Comparison of ENCODE assay signal across 8 cellular contexts in genomic region chr1:3649342-3650247, GRCh38. TPM values are rescaled to one million over a fixed set of nuclear protein-coding genes. Genes with fewer than 3 reads are reported as not detected.
DNase-seq lines count a peak whose midpoint lies in the region; ATAC-seq and TF ChIP-seq lines count a peak whose summit lies in the region.

Gene WRAP73, minus strand, starts transcription at chr1:3650103. Its CDS starts 104 bp downstream, at chr1:3649999.

- H4K20me1 ChIP-seq in fibroblast of lung (ENCODE audit: control insufficient read depth, extremely low read depth, insufficient read depth, low read length), result no peaks in the 10 kb centered on the region

- H3K4me3 Mint-ChIP-seq in naive thymus-derived CD4-positive, alpha-beta T cell, result peak within 1 kb of the TSS; percentile 79 to 91 (median 87)
- H3K4me3 Mint-ChIP-seq in stimulated activated memory B cell treated with anti-CD40 and anti-IgM and Interleukin-4, amounts not matched to agents 10 μg/mL and 1 μg/mL and 100 μg/mL, for 72 hours, result peak within 1 kb of the TSS; percentile 79

- H3K4me2 ChIP-seq in fibroblast of lung (ENCODE audit: extremely low read depth, insufficient read depth, low read length), result peak within 1 kb of the TSS; percentile 53

- H3K4me1 Mint-ChIP-seq in naive thymus-derived CD4-positive, alpha-beta T cell, result peaks cover 13 to 37% (median 33%) of the 10 kb centered on the region in 7 donors
- peaks cover 40% of the 10 kb centered on the region for H3K4me1 Mint-ChIP-seq in stimulated activated memory B cell treated with anti-CD40 and anti-IgM and Interleukin-4, amounts not matched to agents 10 μg/mL and 1 μg/mL and 100 μg/mL, for 72 hours

- peaks cover 0 to 18% (median 9%) of the 10 kb centered on the region in 5 donors for H3K36me3 Mint-ChIP-seq in naive thymus-derived CD4-positive, alpha-beta T cell
- peaks cover 8% of the 10 kb centered on the region for H3K36me3 Mint-ChIP-seq in stimulated activated memory B cell treated with anti-CD40 and anti-IgM and Interleukin-4, amounts not matched to agents 10 μg/mL and 1 μg/mL and 100 μg/mL, for 72 hours

- peaks cover 3% of the 10 kb centered on the region for H3K36me3 ChIP-seq in fibroblast of lung (ENCODE audit: control insufficient read depth, insufficient read depth, low read length)
- peaks cover 0 to 27% (median 0%) of the 10 kb centered on the region in 3 experiments for H3K36me3 ChIP-seq in naive thymus-derived CD4-positive, alpha-beta T cell (ENCODE audit: control insufficient read depth in 2 of 3, insufficient read depth in 3 of 3, low read length in 3 of 3)

- H3K27me3 ChIP-seq in fibroblast of lung (ENCODE audit: control insufficient read depth, insufficient read depth, low read length), result peaks cover 34% of the 10 kb centered on the region
- H3K27me3 ChIP-seq in naive thymus-derived CD4-positive, alpha-beta T cell (ENCODE audit: control insufficient read depth in 2 of 2, insufficient read depth in 2 of 2, low read length in 2 of 2), result peaks cover 3 to 20% of the 10 kb centered on the region in 2 donors

- H3K4me3 ChIP-seq in fibroblast of lung (replicated peaks in 1 of 4; ENCODE audit: control extremely low read depth in 1 of 4, insufficient read depth in 1 of 4, low read depth in 3 of 4, low read length in 4 of 4), result peak within 1 kb of the TSS; percentile 74 to 93 (median 78)
- H3K4me3 ChIP-seq in naive thymus-derived CD4-positive, alpha-beta T cell (ENCODE audit: low read length), result peak within 1 kb of the TSS; percentile 63

- H3K27me3 Mint-ChIP-seq in naive thymus-derived CD4-positive, alpha-beta T cell, result peaks cover 16 to 28% (median 28%) of the 10 kb centered on the region in 5 donors
- peaks cover 29% of the 10 kb centered on the region for H3K27me3 Mint-ChIP-seq in stimulated activated memory B cell treated with anti-CD40 and anti-IgM and Interleukin-4, amounts not matched to agents 10 μg/mL and 1 μg/mL and 100 μg/mL, for 72 hours

- no peaks in the 10 kb centered on the region for H3K4me1 ChIP-seq in fibroblast of lung (ENCODE audit: control insufficient read depth, extremely low read depth, insufficient read depth, low read length)
- H3K4me1 ChIP-seq in naive thymus-derived CD4-positive, alpha-beta T cell (ENCODE audit: control insufficient read depth in 2 of 2, insufficient read depth in 2 of 2, low read length in 2 of 2), result peaks cover 11 to 16% of the 10 kb centered on the region in 2 donors

- H2AFZ ChIP-seq in fibroblast of lung (ENCODE audit: low read length), result peak within 1 kb of the TSS; percentile 61

- H3K9ac ChIP-seq in fibroblast of lung (ENCODE audit: insufficient read depth, low read length), result peak within 1 kb of the TSS; percentile 73

- H3K27ac ChIP-seq in fibroblast of lung (ENCODE audit: insufficient read depth, low read length), result no peak within 1 kb of the TSS
- peak within 1 kb of the TSS; percentile 76 for H3K27ac ChIP-seq in naive thymus-derived CD4-positive, alpha-beta T cell (ENCODE audit: low read depth, low read length)

- no peak for TF ChIP-seq RAD21 in Ishikawa (IDR thresholded peaks at IDR 0.05; ENCODE audit: low read depth)

- H3K9me3 ChIP-seq in fibroblast of lung (ENCODE audit: control insufficient read depth, insufficient read depth, low read depth, low read length), result no peaks in the 10 kb centered on the region
- no peaks in the 10 kb centered on the region for H3K9me3 ChIP-seq in naive thymus-derived CD4-positive, alpha-beta T cell (ENCODE audit: control insufficient read depth in 2 of 3, low read length in 3 of 3)

- no peaks in the 10 kb centered on the region for H3K79me2 ChIP-seq in fibroblast of lung (ENCODE audit: control insufficient read depth, insufficient read depth, low read length)

- intact Hi-C loops in naive thymus-derived CD4-positive, alpha-beta T cell (cut with micrococcal nuclease), result loop anchor here (1.0 to 5.0 kb wide), 9 partner anchors 25 to 1259 kb away; partner anchors contain the start of genes CEP104 (in 2 of the 2), DFFB (in 2 of the 2), LRRC47 (in 2 of the 2) and C1orf174 (in 1 of the 2)

- CTCF ChIA-PET in naive thymus-derived CD4-positive, alpha-beta T cell (lab: Charles Lee), result no interaction called here

- DNase-seq in DMS79 treated with DMSO at 0.1 percent for 48 hours (lab: John Stamatoyannopoulos, UW) (peak; percentile 78), RKO (ENCODE audit: low spot score) (peak; percentile 95), activated T-helper 1 cell treated with Interleukin-2 at 50 U/mL for 16 hours (ENCODE audit: low read depth) (peak; percentile 81), fibroblast of lung (ENCODE audit: low read depth in 2 of 2) (peak; percentile 90)
- peak; percentile 76 to 88 (median 85) for DNase-seq in naive thymus-derived CD4-positive, alpha-beta T cell

- no peaks in the 10 kb centered on the region for H3K9me3 Mint-ChIP-seq in naive thymus-derived CD4-positive, alpha-beta T cell
- no peaks in the 10 kb centered on the region for H3K9me3 Mint-ChIP-seq in stimulated activated memory B cell treated with anti-CD40 and anti-IgM and Interleukin-4, amounts not matched to agents 10 μg/mL and 1 μg/mL and 100 μg/mL, for 72 hours

- ATAC-seq in GM21576 (IDR thresholded peaks at IDR 0.05; ENCODE audit: unreplicated experiment), result peak; percentile 61
- peak; percentile 99 for ATAC-seq in naive thymus-derived CD4-positive, alpha-beta T cell
- peak; percentile 95 for ATAC-seq in stimulated activated memory B cell treated with anti-CD40 and anti-IgM and Interleukin-4, amounts not matched to agents 10 μg/mL and 1 μg/mL and 100 μg/mL, for 72 hours

- no peak for TF ChIP-seq EP300 in Ishikawa (IDR thresholded peaks at IDR 0.05; ENCODE audit: borderline replicate concordance)

- peak within 1 kb of the TSS in 8 of 9 donors; percentile 2 to 82 (median 66) for H3K27ac Mint-ChIP-seq in naive thymus-derived CD4-positive, alpha-beta T cell
- peak within 1 kb of the TSS; percentile 71 for H3K27ac Mint-ChIP-seq in stimulated activated memory B cell treated with anti-CD40 and anti-IgM and Interleukin-4, amounts not matched to agents 10 μg/mL and 1 μg/mL and 100 μg/mL, for 72 hours

- POLR2A ChIA-PET in naive thymus-derived CD4-positive, alpha-beta T cell (lab: Charles Lee), result interaction anchor here (0.8 to 1.9 kb wide), 3 partner anchors 20 to 81 kb away, joined by 4 to 10 read pairs (median 5); no protein-coding TSS in a partner anchor

- TF ChIP-seq CTCF in fibroblast of lung (conservative IDR thresholded peaks at IDR 0.05 in 1 of 2, IDR thresholded peaks at IDR 0.05 in 1 of 2; ENCODE audit: low read depth in 1 of 2, low read length in 2 of 2), result peak in 1 of 2 donors; percentile 14

TF ChIP-seq in Ishikawa, 13 proteins besides CTCF, POLR2A, EP300 and RAD21:
- peak; percentile 42; the same call in 1 of the 2 replicates for TF ChIP-seq TAF1 (IDR thresholded peaks at IDR 0.05; ENCODE audit: low read depth)
- peak; percentile 38 for TF ChIP-seq EGR1 (IDR thresholded peaks at IDR 0.05)
- no peak for TF ChIP-seq USF1 (IDR thresholded peaks at IDR 0.05)
- TF ChIP-seq TEAD4 (IDR thresholded peaks at IDR 0.05), result no peak
- TF ChIP-seq NFIC (IDR thresholded peaks at IDR 0.05), result no peak
- no peak for TF ChIP-seq TCF12 (IDR thresholded peaks at IDR 0.05; ENCODE audit: low read depth)
- TF ChIP-seq, protein P1, sequence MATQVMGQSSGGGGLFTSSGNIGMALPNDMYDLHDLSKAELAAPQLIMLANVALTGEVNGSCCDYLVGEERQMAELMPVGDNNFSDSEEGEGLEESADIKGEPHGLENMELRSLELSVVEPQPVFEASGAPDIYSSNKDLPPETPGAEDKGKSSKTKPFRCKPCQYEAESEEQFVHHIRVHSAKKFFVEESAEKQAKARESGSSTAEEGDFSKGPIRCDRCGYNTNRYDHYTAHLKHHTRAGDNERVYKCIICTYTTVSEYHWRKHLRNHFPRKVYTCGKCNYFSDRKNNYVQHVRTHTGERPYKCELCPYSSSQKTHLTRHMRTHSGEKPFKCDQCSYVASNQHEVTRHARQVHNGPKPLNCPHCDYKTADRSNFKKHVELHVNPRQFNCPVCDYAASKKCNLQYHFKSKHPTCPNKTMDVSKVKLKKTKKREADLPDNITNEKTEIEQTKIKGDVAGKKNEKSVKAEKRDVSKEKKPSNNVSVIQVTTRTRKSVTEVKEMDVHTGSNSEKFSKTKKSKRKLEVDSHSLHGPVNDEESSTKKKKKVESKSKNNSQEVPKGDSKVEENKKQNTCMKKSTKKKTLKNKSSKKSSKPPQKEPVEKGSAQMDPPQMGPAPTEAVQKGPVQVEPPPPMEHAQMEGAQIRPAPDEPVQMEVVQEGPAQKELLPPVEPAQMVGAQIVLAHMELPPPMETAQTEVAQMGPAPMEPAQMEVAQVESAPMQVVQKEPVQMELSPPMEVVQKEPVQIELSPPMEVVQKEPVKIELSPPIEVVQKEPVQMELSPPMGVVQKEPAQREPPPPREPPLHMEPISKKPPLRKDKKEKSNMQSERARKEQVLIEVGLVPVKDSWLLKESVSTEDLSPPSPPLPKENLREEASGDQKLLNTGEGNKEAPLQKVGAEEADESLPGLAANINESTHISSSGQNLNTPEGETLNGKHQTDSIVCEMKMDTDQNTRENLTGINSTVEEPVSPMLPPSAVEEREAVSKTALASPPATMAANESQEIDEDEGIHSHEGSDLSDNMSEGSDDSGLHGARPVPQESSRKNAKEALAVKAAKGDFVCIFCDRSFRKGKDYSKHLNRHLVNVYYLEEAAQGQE (IDR thresholded peaks at IDR 0.05; ENCODE audit: low read depth), result no peak
- TF ChIP-seq CEBPB (IDR thresholded peaks at IDR 0.05), result no peak
- TF ChIP-seq ZBTB7A (IDR thresholded peaks at IDR 0.05; ENCODE audit: low read depth), result peak; percentile 54
- no peak for TF ChIP-seq CREB1 (IDR thresholded peaks at IDR 0.05; ENCODE audit: low read depth)
- TF ChIP-seq MAX (IDR thresholded peaks at IDR 0.05), result peak; percentile 68
- TF ChIP-seq FOXM1 (IDR thresholded peaks at IDR 0.05; ENCODE audit: borderline replicate concordance, low read depth), result no peak
- TF ChIP-seq YY1 (IDR thresholded peaks at IDR 0.05; ENCODE audit: low read depth), result peak; percentile 65; the same call in 1 of the 2 replicates

RNA-seq across cellular contexts. Expression of gene WRAP73, which starts in this region (rescaled TPM):
- 15.0 and 15.2 TPM in 2 replicates for total RNA-seq in fibroblast of lung
- polyA plus RNA-seq in fibroblast of lung, result 12.0 and 15.8 TPM in 2 replicates
- polyA plus RNA-seq in fibroblast of lung (2012), result 9.5 and 15.0 TPM in 2 replicates
- polyA minus RNA-seq in fibroblast of lung (ENCODE audit: low replicate concordance), result 10.5 and 29.7 TPM in 2 replicates
- total RNA-seq in naive thymus-derived CD4-positive, alpha-beta T cell, result 10 to 100 TPM; 28.1 to 42.0 (median 36.3) TPM
- 10 to 100 TPM; 25.5 to 37.4 TPM for polyA plus RNA-seq in naive thymus-derived CD4-positive, alpha-beta T cell
